In genomic region chr2:54306561-54306960, GRCh38 we compare ENCODE assay signal across 31 cellular contexts. TPM values are rescaled to one million over a fixed set of nuclear protein-coding genes. Genes with fewer than 3 reads are reported as not detected.
A peak's percentile ranks its signal among the peaks of the same experiment; 100 is the strongest.
DNase-seq lines count a peak whose midpoint lies in the region; FAIRE-seq lines count a peak whose summit lies in the region.
"Had no signal": no experiment of that assay in that cellular context is flagged by ENCODE, and none has a peak within 500 bp of the region (broad histone marks: within the 10 kb centered on the region; RNA-seq: fewer than 3 reads in every experiment).

No MANE protein-coding gene starts in this region.

- H3K27ac ChIP-seq in GM23248, result peak overlapping the region; percentile 6; the same call in 1 of the 2 replicates
- H3K27ac ChIP-seq: lower lobe of right lung, ovary, Peyer's patch, upper lobe of left lung had no signal

- H3K4me3 ChIP-seq in GM23248, result no peak overlapping the region
- H3K4me3 ChIP-seq: lower lobe of right lung, ovary, Peyer's patch, upper lobe of left lung had no signal

- peaks cover 11% of the 10 kb centered on the region; the same call in 1 of the 2 replicates for H3F3A ChIP-seq in GM23248 (ENCODE audit: insufficient read depth)

- peak overlapping the region; percentile 12; the same call in 1 of the 2 replicates for H2AFZ ChIP-seq in GM23248

- no peaks in the 10 kb centered on the region for H3K9me3 ChIP-seq in GM23248 (ENCODE audit: low read depth)
- H3K9me3 ChIP-seq: lower lobe of right lung, ovary, Peyer's patch, upper lobe of left lung had no signal

- no peaks in the 10 kb centered on the region for H3K9me2 ChIP-seq in GM23248 (ENCODE audit: insufficient read depth)

- no peaks in the 10 kb centered on the region for H3K36me3 ChIP-seq in GM23248 (ENCODE audit: low read depth)
- H3K36me3 ChIP-seq: lower lobe of right lung, ovary, Peyer's patch, upper lobe of left lung had no signal

- DNase-seq in GM23248, result peak; percentile 48
- DNase-seq in astrocyte of the hippocampus (ENCODE audit: low read depth, low spot score), result peak; percentile 69
- peak; percentile 65 for DNase-seq in hepatic stellate cell (ENCODE audit: low spot score)
- peak; percentile 43 for DNase-seq in urothelium cell line (ENCODE audit: low spot score)
- no peak for DNase-seq in NCI-H1436 (lab: John Stamatoyannopoulos, UW)
- DNase-seq in globus pallidus (ENCODE audit: low spot score), result no peak
- no peak for DNase-seq in NCI-H1105 treated with DMSO at 0.1 percent for 48 hours (lab: John Stamatoyannopoulos, UW)
- DNase-seq: activated CD4-positive, alpha-beta T cell treated with anti-CD3 and anti-CD28 coated beads, Interleukin-2, amount 10 ng/mL, durations not matched to agents 7 days and 5 days; activated naive CD4-positive, alpha-beta T cell treated with anti-CD3 and anti-CD28 coated beads, Interleukin-2, amount 10 ng/mL, durations not matched to agents 7 days and 5 days; amniotic stem cell; CD4-positive, CD25-positive, alpha-beta regulatory T cell; H9; KBM-7; kidney; lower lobe of right lung; MM.1S; NCI-H1417 treated with DMSO at 0.1 percent for 48 hours; NCI-H2081 treated with DMSO at 0.1 percent for 48 hours; NCI-H226; nephron progenitor cell; ovary; Peyer's patch; retina; stimulated activated CD4-positive, alpha-beta T cell treated with anti-CD3 and anti-CD28 coated beads, Interleukin-2, amount 100 ng/mL, for 48 hours; upper lobe of left lung had no signal

- no peak for FAIRE-seq in urothelium cell line (lab: Jason Lieb, UNC)
- FAIRE-seq: endometrium, HTR-8/SVneo, kidney had no signal

- peaks cover 23% of the 10 kb centered on the region for H3K4me1 ChIP-seq in GM23248 (ENCODE audit: insufficient read depth)
- H3K4me1 ChIP-seq: lower lobe of right lung, Peyer's patch, upper lobe of left lung had no signal

- WGBS in GM23248 (ENCODE audit: low coverage in 1 of 2, low lambda C conversion rate in 2 of 2, missing lambda C conversion rate in 2 of 2), 2 experiments, result 42 to 68% methylated on average over 3 of the region's 3 CpGs

- peak overlapping the region; percentile 10 for H3K4me2 ChIP-seq in GM23248 (ENCODE audit: unreplicated experiment)

- H3K79me2 ChIP-seq in GM23248 (ENCODE audit: insufficient read depth), result no peaks in the 10 kb centered on the region

- no peak overlapping the region for H3K9ac ChIP-seq in GM23248

- H3K27me3 ChIP-seq in GM23248 (replicated peaks; ENCODE audit: insufficient read depth), result no peaks in the 10 kb centered on the region
- H3K27me3 ChIP-seq: ovary, Peyer's patch, upper lobe of left lung had no signal

- H4K20me1 ChIP-seq in GM23248 (ENCODE audit: insufficient read depth), result no peaks in the 10 kb centered on the region

- in situ Hi-C loops in GM23248 (cut with MboI), result no loop called here

RNA-seq across cellular contexts. Expression of gene TSPYL6, which starts 50.5 kb away (rescaled TPM):
- total RNA-seq in GM23248 (2014; rRNA removed; shearing (Covaris generic)), result not detected in 2 replicates
- polyA plus RNA-seq in GM23248 (2016; fragmentation: Nextera tagmentation; extraction: Ambion mirVana), result not detected in 2 replicates
- total RNA-seq: activated CD4-positive, alpha-beta T cell treated with anti-CD3 and anti-CD28 coated beads, Interleukin-2, amount 10 ng/mL, durations not matched to agents 7 days and 5 days; CD4-positive, CD25-positive, alpha-beta regulatory T cell; dermis microvascular lymphatic vessel endothelial cell; G401; H9; kidney; lower lobe of right lung; mucosa of gallbladder; Peyer's patch; WTC11 had no signal
- polyA plus RNA-seq: CD4-positive, CD25-positive, alpha-beta regulatory T cell had no signal

Comparison
In these comparisons a context has a peak if more than half of its experiments do, and no peak if none do; other contexts are left out.
1. DNase-seq: peak in GM23248 (single experiment), astrocyte of the hippocampus (single experiment), hepatic stellate cell (single experiment) and urothelium cell line (single experiment); none in NCI-H1436 (single experiment), globus pallidus (single experiment) and NCI-H1105 treated with DMSO at 0.1 percent for 48 hours (single experiment).